15 cellular contexts compared by ENCODE assay signal in the genomic region with DNA sequence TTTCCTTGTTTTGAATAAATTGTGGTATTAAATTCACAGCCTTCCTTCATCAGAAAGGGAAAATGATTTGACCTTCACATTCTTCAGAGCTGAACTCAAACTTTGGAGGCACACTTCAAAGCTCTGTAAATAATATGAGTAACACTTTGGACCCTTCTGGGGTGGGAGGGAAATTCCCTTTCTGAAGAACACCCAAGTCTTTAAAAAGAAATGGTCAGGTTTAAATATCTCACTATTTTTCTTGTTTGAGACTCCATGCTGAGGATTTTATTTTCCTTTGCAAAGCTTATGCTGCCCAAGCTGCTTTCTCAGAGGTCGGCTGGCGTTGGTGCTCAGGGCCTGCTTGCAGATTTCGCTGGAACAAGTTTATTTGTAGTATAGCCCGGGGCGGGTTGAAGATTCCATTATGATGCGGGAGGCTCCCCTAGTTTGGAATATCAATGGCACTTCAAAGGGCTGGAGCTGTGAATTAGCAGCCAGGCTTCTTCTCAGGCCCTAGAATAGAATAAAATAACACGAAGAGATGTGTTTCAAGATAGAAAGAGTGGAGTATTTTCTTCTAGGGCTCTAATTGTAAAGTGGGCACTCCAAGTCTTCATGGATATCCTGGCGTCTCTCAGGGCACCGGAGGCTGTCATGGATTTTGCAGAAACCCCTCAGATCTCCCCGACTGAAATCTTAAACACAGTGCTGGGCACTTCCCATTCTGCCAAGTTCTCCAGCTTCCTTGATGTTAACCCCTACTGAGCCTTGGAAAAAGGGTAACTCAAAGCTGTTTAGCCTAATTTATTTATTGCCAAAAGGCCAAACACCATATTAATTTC.
A peak's percentile ranks its signal among the peaks of the same experiment; 100 is the strongest.
DNase-seq lines count a peak whose midpoint lies in the region; ATAC-seq and TF ChIP-seq lines count a peak whose summit lies in the region.
"Had no signal": no experiment of that assay in that cellular context is flagged by ENCODE, and none has a peak within 500 bp of the region (broad histone marks: within the 10 kb centered on the region; RNA-seq: fewer than 3 reads in every experiment).

No MANE protein-coding gene starts in this region.

- no peaks in the 10 kb centered on the region for H4K20me1 ChIP-seq in smooth muscle cell (ENCODE audit: low read depth)

- H3K36me3 ChIP-seq in iPS-18a (ENCODE audit: control insufficient read depth, low read depth, low read length): no peaks in the 10 kb centered on the region
- H3K36me3 ChIP-seq in smooth muscle cell (ENCODE audit: low read depth): no peaks in the 10 kb centered on the region
- H3K36me3 ChIP-seq in effector memory CD4-positive, alpha-beta T cell (ENCODE audit: control insufficient read depth, insufficient read depth, low read length): no peaks in the 10 kb centered on the region
- H3K36me3 ChIP-seq in gastrocnemius medialis: no peaks in the 10 kb centered on the region
- H3K36me3 ChIP-seq: ovary had no signal

- peak overlapping the region; percentile 50 for H2AFZ ChIP-seq in smooth muscle cell (ENCODE audit: low read depth)

- H3K4me1 ChIP-seq in iPS-18a (ENCODE audit: control insufficient read depth, low read depth, low read length) (peaks cover 32% of the 10 kb centered on the region), smooth muscle cell (ENCODE audit: low read depth) (peaks cover 8% of the 10 kb centered on the region), gastrocnemius medialis (no peaks in the 10 kb centered on the region)
- H3K4me1 ChIP-seq in effector memory CD4-positive, alpha-beta T cell (ENCODE audit: control insufficient read depth, insufficient read depth, low read length, poor library complexity, severe bottlenecking): no peaks in the 10 kb centered on the region
- H3K4me1 ChIP-seq: testis had no signal

- no peaks in the 10 kb centered on the region for H3K9me3 ChIP-seq in iPS-18a (ENCODE audit: control insufficient read depth, low read depth, low read length)
- no peaks in the 10 kb centered on the region for H3K9me3 ChIP-seq in smooth muscle cell (replicated peaks; ENCODE audit: low read depth)
- H3K9me3 ChIP-seq in effector memory CD4-positive, alpha-beta T cell (ENCODE audit: control insufficient read depth, low read length): no peaks in the 10 kb centered on the region
- no peaks in the 10 kb centered on the region for H3K9me3 ChIP-seq in gastrocnemius medialis
- H3K9me3 ChIP-seq: ovary, testis had no signal

- in situ Hi-C loops in gastrocnemius medialis (cut with MboI; ENCODE audit: low sequenced_read_pairs in 4 of 4): no loop called here

- no peaks in the 10 kb centered on the region for H3K9me3 Mint-ChIP-seq in HFFc6
- H3K9me3 Mint-ChIP-seq: activated B cell treated with CpG ODN at 0.5 μM for 24 hours had no signal

- peaks cover 69% of the 10 kb centered on the region for H3K4me1 Mint-ChIP-seq in HFFc6 (ENCODE audit: low read depth)
- H3K4me1 Mint-ChIP-seq: activated B cell treated with CpG ODN at 0.5 μM for 24 hours had no signal

- ATAC-seq in gastrocnemius medialis (no peak), HG03565 (IDR thresholded peaks at IDR 0.05; ENCODE audit: unreplicated experiment) (no peak)
- ATAC-seq: K562 had no signal

- H3K27me3 ChIP-seq in iPS-18a (ENCODE audit: control insufficient read depth, insufficient read depth, low read length): no peaks in the 10 kb centered on the region
- no peaks in the 10 kb centered on the region for H3K27me3 ChIP-seq in smooth muscle cell (ENCODE audit: low read depth)
- no peaks in the 10 kb centered on the region for H3K27me3 ChIP-seq in effector memory CD4-positive, alpha-beta T cell (replicated peaks; ENCODE audit: control insufficient read depth, insufficient read depth, low read length, poor library complexity, severe bottlenecking)
- no peaks in the 10 kb centered on the region for H3K27me3 ChIP-seq in gastrocnemius medialis
- H3K27me3 ChIP-seq: ovary, testis had no signal

- no peak overlapping the region for H3K4me3 ChIP-seq in iPS-18a (ENCODE audit: low read length)
- no peak overlapping the region for H3K4me3 ChIP-seq in smooth muscle cell
- H3K4me3 ChIP-seq in effector memory CD4-positive, alpha-beta T cell (ENCODE audit: insufficient read depth, low read depth, low read length, poor library complexity, severe bottlenecking): no peak overlapping the region
- no peak overlapping the region for H3K4me3 ChIP-seq in gastrocnemius medialis
- H3K4me3 ChIP-seq: K562, ovary, testis had no signal

- TF ChIP-seq CTCF in HFFc6 (IDR thresholded peaks at IDR 0.05) (no peak), smooth muscle cell (IDR thresholded peaks at IDR 0.05; ENCODE audit: borderline replicate concordance, insufficient read depth, poor library complexity, severe bottlenecking) (no peak), gastrocnemius medialis (IDR thresholded peaks at IDR 0.05 in 4 of 5, conservative IDR thresholded peaks at IDR 0.05 in 1 of 5) (no peak)

- peak overlapping the region; percentile 2 for H3K27ac ChIP-seq in iPS-18a (ENCODE audit: low read length)
- H3K27ac ChIP-seq in smooth muscle cell (ENCODE audit: low read depth): peak overlapping the region; percentile 86
- H3K27ac ChIP-seq in effector memory CD4-positive, alpha-beta T cell (ENCODE audit: insufficient read depth, low read length, poor library complexity, severe bottlenecking): no peak overlapping the region
- no peak overlapping the region for H3K27ac ChIP-seq in gastrocnemius medialis
- H3K27ac ChIP-seq: ovary, testis had no signal

- TF ChIP-seq POLR2A in gastrocnemius medialis (IDR thresholded peaks at IDR 0.05): no peak

- H3K9ac ChIP-seq in iPS-18a (ENCODE audit: low read length): no peak overlapping the region
- H3K9ac ChIP-seq in smooth muscle cell (ENCODE audit: low read depth): peak overlapping the region; percentile 66

- peak overlapping the region; percentile 94 for H3K27ac Mint-ChIP-seq in HFFc6
- H3K27ac Mint-ChIP-seq: activated B cell treated with CpG ODN at 0.5 μM for 24 hours had no signal

- H3K27me3 Mint-ChIP-seq in HFFc6 (ENCODE audit: insufficient read depth): no peaks in the 10 kb centered on the region; the same call in 1 of the 2 replicates
- H3K27me3 Mint-ChIP-seq: activated B cell treated with CpG ODN at 0.5 μM for 24 hours had no signal

- intact Hi-C loops in gastrocnemius medialis (cut with DNase I; ENCODE audit: low total_unique reads): no loop called here

- 22% methylated on average over 10 of the region's 10 CpGs for whole genome bisulfite sequencing in smooth muscle cell (ENCODE audit: low lambda C conversion rate)

- peak overlapping the region; percentile 71 for H3K4me3 Mint-ChIP-seq in HFFc6
- H3K4me3 Mint-ChIP-seq: activated B cell treated with CpG ODN at 0.5 μM for 24 hours had no signal

- DNase-seq in HFFc6 (peak; percentile 53), amniotic stem cell (lab: John Stamatoyannopoulos, UW) (peak; percentile 9), smooth muscle cell (lab: John Stamatoyannopoulos, UW; ENCODE audit: unreplicated experiment) (no peak), gastrocnemius medialis (no peak), UCSD-AML1 (lab: John Stamatoyannopoulos, UW; ENCODE audit: unreplicated experiment) (no peak)
- no peak for DNase-seq in effector memory CD4-positive, alpha-beta T cell
- DNase-seq: activated B cell treated with CpG ODN at 0.5 μM for 24 hours, kidney, NCI-H2081, ovary, RPMI8226, testis had no signal

- H3K79me2 ChIP-seq in smooth muscle cell (ENCODE audit: low read depth): no peaks in the 10 kb centered on the region

- H3F3A ChIP-seq in smooth muscle cell (ENCODE audit: low read depth): no peaks in the 10 kb centered on the region

- H3K4me2 ChIP-seq in smooth muscle cell: peak overlapping the region; percentile 28

- H3K36me3 Mint-ChIP-seq in HFFc6 (ENCODE audit: low read depth): no peaks in the 10 kb centered on the region

Comparison
In these comparisons a context has a peak if more than half of its experiments do, and no peak if none do; other contexts are left out.
1. DNase-seq: peak in HFFc6 (single experiment) and amniotic stem cell (single experiment); none in smooth muscle cell (single experiment), effector memory CD4-positive, alpha-beta T cell (0 of 3), gastrocnemius medialis (0 of 2) and UCSD-AML1 (single experiment).
2. H3K27ac ChIP-seq: peak in iPS-18a (single experiment) and smooth muscle cell (single experiment); none in effector memory CD4-positive, alpha-beta T cell (single experiment) and gastrocnemius medialis (0 of 4).